14 cellular contexts compared by ENCODE assay signal in the genomic region with DNA sequence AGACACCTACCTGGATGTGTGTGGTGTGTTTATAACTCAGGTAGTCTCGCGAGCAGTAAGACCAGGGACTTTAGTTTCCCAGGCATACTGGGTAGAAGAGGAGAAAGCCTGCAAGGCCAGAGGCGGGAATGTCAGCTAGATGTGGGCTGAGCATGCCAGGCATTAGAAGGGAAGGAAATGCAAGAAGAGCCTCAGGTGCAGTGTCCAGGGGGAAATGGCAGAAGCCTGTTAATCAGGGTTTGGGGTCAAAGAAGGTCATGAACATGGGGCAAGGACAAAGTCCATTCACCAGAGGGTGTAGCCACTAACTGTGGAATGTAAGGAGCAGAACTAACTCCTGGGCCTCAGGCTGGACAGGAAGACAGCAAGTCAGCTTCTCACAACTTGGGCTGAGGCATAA.
DNase-seq lines count a peak whose midpoint lies in the region; ATAC-seq and TF ChIP-seq lines count a peak whose summit lies in the region.
"Had no signal": no experiment of that assay in that cellular context is flagged by ENCODE, and none has a peak within 500 bp of the region (broad histone marks: within the 10 kb centered on the region; RNA-seq: fewer than 3 reads in every experiment).

No MANE protein-coding gene starts in this region.

- no peak overlapping the region for H3K4me3 Mint-ChIP-seq in chondrocyte (ENCODE audit: unreplicated experiment)
- H3K4me3 Mint-ChIP-seq in nephron progenitor cell = no peak overlapping the region
- no peak overlapping the region for H3K4me3 Mint-ChIP-seq in stimulated activated memory B cell treated with anti-CD40 and anti-IgM and Interleukin-4, amounts not matched to agents 10 μg/mL and 1 μg/mL and 100 μg/mL, for 72 hours
- H3K4me3 Mint-ChIP-seq: CD4-positive, CD25-positive, alpha-beta regulatory T cell had no signal

- H3K27me3 Mint-ChIP-seq in chondrocyte (ENCODE audit: low read depth) = no peaks in the 10 kb centered on the region
- peaks cover 2% of the 10 kb centered on the region for H3K27me3 Mint-ChIP-seq in nephron progenitor cell (ENCODE audit: low read depth, poor library complexity)
- no peaks in the 10 kb centered on the region for H3K27me3 Mint-ChIP-seq in stimulated activated memory B cell treated with anti-CD40 and anti-IgM and Interleukin-4, amounts not matched to agents 10 μg/mL and 1 μg/mL and 100 μg/mL, for 72 hours
- H3K27me3 Mint-ChIP-seq: CD4-positive, CD25-positive, alpha-beta regulatory T cell had no signal

- ATAC-seq in stimulated activated memory B cell treated with anti-CD40 and anti-IgM and Interleukin-4, amounts not matched to agents 10 μg/mL and 1 μg/mL and 100 μg/mL, for 72 hours = peak; percentile 34
- ATAC-seq in HG03175 (IDR thresholded peaks at IDR 0.05; ENCODE audit: unreplicated experiment) (no peak), GM18873 (IDR thresholded peaks at IDR 0.05; ENCODE audit: low FRiP score, unreplicated experiment) (no peak), GM18498 (IDR thresholded peaks at IDR 0.05; ENCODE audit: unreplicated experiment) (no peak)
- ATAC-seq: HCT116 had no signal

- H3K27ac Mint-ChIP-seq in chondrocyte (ENCODE audit: unreplicated experiment) = peak overlapping the region; percentile 5
- peak overlapping the region; percentile 83 for H3K27ac Mint-ChIP-seq in nephron progenitor cell
- H3K27ac Mint-ChIP-seq in stimulated activated memory B cell treated with anti-CD40 and anti-IgM and Interleukin-4, amounts not matched to agents 10 μg/mL and 1 μg/mL and 100 μg/mL, for 72 hours = no peak overlapping the region
- H3K27ac Mint-ChIP-seq: CD4-positive, CD25-positive, alpha-beta regulatory T cell had no signal

- peaks cover 5% of the 10 kb centered on the region for H3K9me3 Mint-ChIP-seq in chondrocyte (ENCODE audit: low read depth)
- peaks cover 34% of the 10 kb centered on the region for H3K9me3 Mint-ChIP-seq in nephron progenitor cell
- H3K9me3 Mint-ChIP-seq in stimulated activated memory B cell treated with anti-CD40 and anti-IgM and Interleukin-4, amounts not matched to agents 10 μg/mL and 1 μg/mL and 100 μg/mL, for 72 hours = peaks cover 5% of the 10 kb centered on the region

- no peaks in the 10 kb centered on the region for H3K36me3 Mint-ChIP-seq in chondrocyte (ENCODE audit: low read depth)
- peaks cover 8% of the 10 kb centered on the region for H3K36me3 Mint-ChIP-seq in nephron progenitor cell (ENCODE audit: low read depth)
- H3K36me3 Mint-ChIP-seq in stimulated activated memory B cell treated with anti-CD40 and anti-IgM and Interleukin-4, amounts not matched to agents 10 μg/mL and 1 μg/mL and 100 μg/mL, for 72 hours = no peaks in the 10 kb centered on the region
- H3K36me3 Mint-ChIP-seq: CD4-positive, CD25-positive, alpha-beta regulatory T cell had no signal

- no peak for TF ChIP-seq CTCF in chondrocyte (IDR thresholded peaks at IDR 0.05)
- TF ChIP-seq CTCF in nephron progenitor cell (IDR thresholded peaks at IDR 0.05) = no peak

- DNase-seq in ELF-1 (ENCODE audit: low read depth, low spot score) (peak; percentile 81), chondrocyte (ENCODE audit: low spot score) (no peak), nephron progenitor cell (no peak), pons (ENCODE audit: low spot score) (no peak)
- DNase-seq: ACHN; CD4-positive, CD25-positive, alpha-beta regulatory T cell; DMS79; GDM1; GM23248 had no signal

- peaks cover 35% of the 10 kb centered on the region for H3K4me1 Mint-ChIP-seq in chondrocyte (ENCODE audit: low read depth)
- peaks cover 19% of the 10 kb centered on the region for H3K4me1 Mint-ChIP-seq in nephron progenitor cell
- H3K4me1 Mint-ChIP-seq in stimulated activated memory B cell treated with anti-CD40 and anti-IgM and Interleukin-4, amounts not matched to agents 10 μg/mL and 1 μg/mL and 100 μg/mL, for 72 hours = no peaks in the 10 kb centered on the region
- H3K4me1 Mint-ChIP-seq: CD4-positive, CD25-positive, alpha-beta regulatory T cell had no signal
